In genomic region chr9:33425128-33425533, GRCh38 we compare ENCODE assay signal across 29 cellular contexts. TPM values are rescaled to one million over a fixed set of nuclear protein-coding genes. Genes with fewer than 3 reads are reported as not detected.
DNase-seq lines count a peak whose midpoint lies in the region; ATAC-seq and TF ChIP-seq lines count a peak whose summit lies in the region.
"Had no signal": no experiment of that assay in that cellular context is flagged by ENCODE, and none has a peak within 500 bp of the region (broad histone marks: within the 10 kb centered on the region; RNA-seq: fewer than 3 reads in every experiment).

No MANE protein-coding gene starts in this region.

- no peak for TF ChIP-seq RAD21 in liver (IDR thresholded peaks at IDR 0.05)

- H3K4me1 ChIP-seq in esophagus squamous epithelium (peaks cover 0 to 40% (median 0%) of the 10 kb centered on the region in 3 donors), liver (ENCODE audit: control insufficient read depth in 4 of 4, insufficient read depth in 4 of 4, low read length in 3 of 4) (peaks cover 0 to 7% (median 3%) of the 10 kb centered on the region in 4 donors)
- H3K4me1 ChIP-seq: stomach, thyroid gland had no signal

- H3K36me3 ChIP-seq in esophagus squamous epithelium, result no peaks in the 10 kb centered on the region
- no peaks in the 10 kb centered on the region for H3K36me3 ChIP-seq in liver (ENCODE audit: control insufficient read depth in 4 of 4, insufficient read depth in 3 of 4, low read depth in 1 of 4, low read length in 3 of 4)
- H3K36me3 ChIP-seq: neutrophil, stomach, thyroid gland had no signal

- H3K9me3 ChIP-seq in esophagus squamous epithelium, result no peaks in the 10 kb centered on the region
- H3K9me3 ChIP-seq in liver (ENCODE audit: control insufficient read depth in 4 of 4, low read length in 3 of 4), result no peaks in the 10 kb centered on the region
- H3K9me3 ChIP-seq: neutrophil, stomach, thyroid gland had no signal

- H3K4me3 ChIP-seq in esophagus squamous epithelium, result no peak overlapping the region
- no peak overlapping the region for H3K4me3 ChIP-seq in liver (ENCODE audit: low read depth in 1 of 3, low read length in 3 of 3)
- H3K4me3 ChIP-seq: stomach, thyroid gland had no signal

- no peak overlapping the region for H3K9ac ChIP-seq in liver (ENCODE audit: low read depth in 1 of 2, low read length in 2 of 2)

- no peak for TF ChIP-seq CTCF in 22Rv1 (IDR thresholded peaks at IDR 0.05)
- TF ChIP-seq CTCF in esophagus squamous epithelium (IDR thresholded peaks at IDR 0.05), result no peak
- TF ChIP-seq CTCF in liver (IDR thresholded peaks at IDR 0.05; ENCODE audit: low read depth, low read length, missing input control), result no peak

- no peak for ATAC-seq in HG02938 (IDR thresholded peaks at IDR 0.05; ENCODE audit: unreplicated experiment)
- ATAC-seq in HG02798 (IDR thresholded peaks at IDR 0.05; ENCODE audit: poor library complexity, unreplicated experiment), result no peak

- H3K27me3 ChIP-seq in esophagus squamous epithelium (no peaks in the 10 kb centered on the region), liver (ENCODE audit: control insufficient read depth in 4 of 4, insufficient read depth in 4 of 4, low read length in 3 of 4) (no peaks in the 10 kb centered on the region)
- H3K27me3 ChIP-seq: neutrophil, stomach, thyroid gland had no signal

- intact Hi-C loops in esophagus squamous epithelium (cut with DNase I), result no loop called here

- WGBS in esophagus squamous epithelium, 2 donors, result 21 to 46% methylated on average over 4 of the region's 4 CpGs
- 28% methylated on average over 4 of the region's 4 CpGs for WGBS in liver

- peak; percentile 49 for DNase-seq in LoVo (ENCODE audit: low spot score)
- DNase-seq in esophagus squamous epithelium (lab: John Stamatoyannopoulos, UW), result no peak
- no peak for DNase-seq in stimulated activated CD4-positive, alpha-beta T cell treated with anti-CD3 and anti-CD28 coated beads, Interleukin-2, amount 100 ng/mL, for 24 hours
- DNase-seq in amygdala (lab: John Stamatoyannopoulos, UW), result no peak
- DNase-seq: activated CD4-positive, CD25-positive, alpha-beta regulatory T cell treated with anti-CD3 and anti-CD28 coated beads, Interleukin-2, amount 50 U/mL, for 72 hours; activated effector memory CD4-positive, alpha-beta T cell treated with anti-CD3 and anti-CD28 coated beads, Interleukin-2, amount 50 U/mL, for 16 hours; activated naive CD8-positive, alpha-beta T cell treated with anti-CD3 and anti-CD28 coated beads for 36 hours; activated T-cell treated with anti-CD3 and anti-CD28 coated beads for 4 hours; CD8-positive, alpha-beta memory T cell; central memory CD4-positive, alpha-beta T cell; dermis blood vessel endothelial cell; DMS153; mesendoderm; NCI-H1105; NCI-H2029 treated with DMSO at 0.1 percent for 48 hours; NCI-H226; NCI-H748 treated with DMSO at 0.1 percent for 48 hours; stomach; thyroid gland had no signal

- no peak for TF ChIP-seq POLR2A in esophagus squamous epithelium (IDR thresholded peaks at IDR 0.05)

- H3K27ac ChIP-seq in 22Rv1 (peak overlapping the region; percentile 49), esophagus squamous epithelium (peak overlapping the region; percentile 34 to 76 (median 58)), liver (ENCODE audit: low read depth in 1 of 2, low read length in 2 of 2) (peak overlapping the region in 1 of 2 donors; percentile 23)
- H3K27ac ChIP-seq: neutrophil, RWPE1, stomach, thyroid gland had no signal

TF ChIP-seq in liver, 16 proteins besides CTCF, POLR2A, EP300 and RAD21:
- TF ChIP-seq TAF1 (conservative IDR thresholded peaks at IDR 0.05) (no peak), YY1 (IDR thresholded peaks at IDR 0.05) (no peak), HNF4G (IDR thresholded peaks at IDR 0.05) (no peak), SP1 (IDR thresholded peaks at IDR 0.05) (peak; percentile 28), FOXA2 (IDR thresholded peaks at IDR 0.05) (no peak), REST (IDR thresholded peaks at IDR 0.05) (no peak), GABPA (IDR thresholded peaks at IDR 0.05 in 1 of 2, conservative IDR thresholded peaks at IDR 0.05 in 1 of 2) (no peak), HNF4A (conservative IDR thresholded peaks at IDR 0.05) (peak; percentile 35 to 38), EGR1 (IDR thresholded peaks at IDR 0.05; ENCODE audit: low read depth in 2 of 2) (no peak), ATF3 (IDR thresholded peaks at IDR 0.05) (no peak), RXRA (IDR thresholded peaks at IDR 0.05) (peak in 1 of 2 donors; percentile 15), JUND (IDR thresholded peaks at IDR 0.05) (no peak), FOXA1 (IDR thresholded peaks at IDR 0.05) (no peak), MAX (IDR thresholded peaks at IDR 0.05) (no peak), NR2F2 (IDR thresholded peaks at IDR 0.05) (no peak)
- TF ChIP-seq, protein P1, sequence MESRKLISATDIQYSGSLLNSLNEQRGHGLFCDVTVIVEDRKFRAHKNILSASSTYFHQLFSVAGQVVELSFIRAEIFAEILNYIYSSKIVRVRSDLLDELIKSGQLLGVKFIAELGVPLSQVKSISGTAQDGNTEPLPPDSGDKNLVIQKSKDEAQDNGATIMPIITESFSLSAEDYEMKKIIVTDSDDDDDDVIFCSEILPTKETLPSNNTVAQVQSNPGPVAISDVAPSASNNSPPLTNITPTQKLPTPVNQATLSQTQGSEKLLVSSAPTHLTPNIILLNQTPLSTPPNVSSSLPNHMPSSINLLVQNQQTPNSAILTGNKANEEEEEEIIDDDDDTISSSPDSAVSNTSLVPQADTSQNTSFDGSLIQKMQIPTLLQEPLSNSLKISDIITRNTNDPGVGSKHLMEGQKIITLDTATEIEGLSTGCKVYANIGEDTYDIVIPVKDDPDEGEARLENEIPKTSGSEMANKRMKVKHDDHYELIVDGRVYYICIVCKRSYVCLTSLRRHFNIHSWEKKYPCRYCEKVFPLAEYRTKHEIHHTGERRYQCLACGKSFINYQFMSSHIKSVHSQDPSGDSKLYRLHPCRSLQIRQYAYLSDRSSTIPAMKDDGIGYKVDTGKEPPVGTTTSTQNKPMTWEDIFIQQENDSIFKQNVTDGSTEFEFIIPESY (IDR thresholded peaks at IDR 0.05), result no peak
TF ChIP-seq in liver: peak in this region for 3.

RNA-seq across cellular contexts. Expression of gene AQP3, which starts 22.3 kb away (rescaled TPM):
- total RNA-seq in esophagus squamous epithelium (1,000 to 10,000 TPM; 1,484 to 2,988 (median 2,291) TPM), liver (100 to 1,000 TPM in 1 of 2 donors, 10 to 100 TPM in 1; 60.5 to 109 TPM)
- polyA plus RNA-seq in liver, result 100 to 1,000 TPM in 1 of 2 donors, 10 to 100 TPM in 1; 65.7 to 124 TPM
- total RNA-seq: G401, SK-MEL-5 had no signal

RNA-seq across cellular contexts. Expression of gene AQP7, which starts 22.8 kb away (rescaled TPM):
- total RNA-seq in esophagus squamous epithelium (under 1 TPM in 2 of 4 donors, not detected in 2; 0.15 to 0.57 TPM), liver (10 to 100 TPM in 1 of 2 donors, 1 to 10 TPM in 1; 4.8 to 17.1 TPM)
- polyA plus RNA-seq in liver, result 10 to 100 TPM; 11.9 to 22.3 TPM
- total RNA-seq: activated naive CD8-positive, alpha-beta T cell treated with anti-CD3 and anti-CD28 coated beads for 36 hours; CD8-positive, alpha-beta memory T cell; dermis blood vessel endothelial cell; pulmonary artery endothelial cell; SK-MEL-5 had no signal
- polyA plus RNA-seq: CD8-positive, alpha-beta memory T cell; IgD-negative memory B cell had no signal

RNA-seq across cellular contexts. Expression of gene NOL6, which starts 48.6 kb away (rescaled TPM):
- total RNA-seq in esophagus squamous epithelium (10 to 100 TPM; 23.6 to 43.7 (median 38.3) TPM), liver (10 to 100 TPM; 10.6 to 20.2 TPM)
- 10 to 100 TPM in 1 of 2 donors, 1 to 10 TPM in 1; 8.8 to 16.9 TPM for polyA plus RNA-seq in liver

Comparison
In these comparisons a context has a peak if more than half of its experiments do, and no peak if none do; other contexts are left out.
1. RNA of gene AQP3, which starts 22.3 kb away (total RNA-seq): 1,484 to 2,988 TPM in esophagus squamous epithelium; 60.5 to 109 TPM in liver; every median in the first group is over 10 times any median in the second.